ENCODE assay signal across 21 cellular contexts in the genomic region with DNA sequence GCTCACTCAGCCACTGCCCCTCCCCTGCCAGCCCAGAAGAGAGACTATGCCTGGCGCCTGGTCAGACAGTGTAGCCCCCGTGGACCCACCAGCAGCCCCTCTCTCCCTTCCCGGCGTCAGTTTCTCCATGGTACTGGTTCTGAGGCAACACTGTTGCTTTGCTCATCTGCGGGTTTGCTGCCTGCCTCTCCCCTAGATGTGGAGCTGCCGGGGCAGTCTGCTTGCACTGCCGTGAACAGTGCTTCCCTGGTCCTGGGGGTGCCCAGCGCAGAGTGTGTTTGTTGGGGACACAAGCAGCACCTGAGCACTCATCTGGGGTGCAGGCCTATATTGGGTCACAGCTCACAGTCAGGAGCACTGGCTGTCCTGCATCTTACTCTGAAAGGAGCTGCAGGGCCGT.
"Had no signal": no experiment of that assay in that cellular context is flagged by ENCODE, and none has a peak within 500 bp of the region (broad histone marks: within the 10 kb centered on the region; RNA-seq: fewer than 3 reads in every experiment).

No MANE protein-coding gene starts in this region.

- H3K4me3 ChIP-seq: lower lobe of right lung, transverse colon had no signal

- H3K27ac Mint-ChIP-seq: activated naive CD4-positive, alpha-beta T cell treated with anti-CD3 and anti-CD28 coated beads for 36 hours; activated naive CD8-positive, alpha-beta T cell treated with anti-CD3 and anti-CD28 coated beads, Interleukin-2, amount 10 ng/mL, durations not matched to agents 7 days and 5 days; activated T-cell treated with anti-CD3 and anti-CD28 coated beads, Interleukin-2, amount 50 U/mL, for 24 hours; activated T-helper 2 cell treated with anti-CD3 and anti-CD28 coated beads, Interferon-gamma antibody, Interleukin-2, Interleukin-4, amounts not matched to agents 10 μg/mL and 5 μg/mL and 100 μg/mL, durations not matched to agents 14 hours and 24 hours and 36 hours; progenitor cell of endocrine pancreas; stimulated activated naive B cell treated with anti-CD40 and anti-IgM and Interleukin-4, amounts not matched to agents 10 μg/mL and 1 μg/mL and 100 μg/mL, for 72 hours had no signal

- H3K27me3 ChIP-seq: transverse colon had no signal

- H3K27ac ChIP-seq: lower lobe of right lung, transverse colon had no signal

- ATAC-seq: esophagus mucosa; lower lobe of right lung; stimulated activated naive B cell treated with anti-CD40 and anti-IgM and Interleukin-4, amounts not matched to agents 10 μg/mL and 1 μg/mL and 100 μg/mL, for 72 hours had no signal

- H3K4me3 Mint-ChIP-seq: activated naive CD4-positive, alpha-beta T cell treated with anti-CD3 and anti-CD28 coated beads for 36 hours; activated naive CD8-positive, alpha-beta T cell treated with anti-CD3 and anti-CD28 coated beads, Interleukin-2, amount 10 ng/mL, durations not matched to agents 7 days and 5 days; activated T-cell treated with anti-CD3 and anti-CD28 coated beads, Interleukin-2, amount 50 U/mL, for 24 hours; naive B cell; neural crest cell; stimulated activated naive B cell treated with anti-CD40 and anti-IgM and Interleukin-4, amounts not matched to agents 10 μg/mL and 1 μg/mL and 100 μg/mL, for 72 hours had no signal

- DNase-seq: activated CD4-positive, alpha-beta T cell treated with anti-CD3 and anti-CD28 coated beads for 1 hour; activated CD4-positive, alpha-beta T cell treated with anti-CD3 and anti-CD28 coated beads, Interleukin-2, amount 50 U/mL, for 1 hour; activated CD8-positive, alpha-beta memory T cell treated with anti-CD3 and anti-CD28 coated beads for 24 hours; activated CD8-positive, alpha-beta memory T cell treated with anti-CD3 and anti-CD28 coated beads, Interleukin-2, amount 50 U/mL, for 4 hours; activated naive CD4-positive, alpha-beta T cell treated with anti-CD3 and anti-CD28 coated beads for 36 hours; activated naive CD8-positive, alpha-beta T cell treated with anti-CD3 and anti-CD28 coated beads, Interleukin-2, amount 10 ng/mL, durations not matched to agents 7 days and 5 days; amniotic stem cell; cerebellar nuclear complex; effector memory CD4-positive, alpha-beta T cell; foreskin melanocyte; mesendoderm; naive B cell; stimulated activated naive B cell treated with anti-CD40 and anti-IgM and Interleukin-4, amounts not matched to agents 10 μg/mL and 1 μg/mL and 100 μg/mL, for 72 hours; T-helper 9 cell; transverse colon had no signal

- H3K36me3 ChIP-seq: lower lobe of right lung, transverse colon had no signal

- H3K4me1 ChIP-seq: lower lobe of right lung, transverse colon had no signal

- H3K4me1 Mint-ChIP-seq: activated naive CD8-positive, alpha-beta T cell treated with anti-CD3 and anti-CD28 coated beads, Interleukin-2, amount 10 ng/mL, durations not matched to agents 7 days and 5 days; naive B cell; stimulated activated naive B cell treated with anti-CD40 and anti-IgM and Interleukin-4, amounts not matched to agents 10 μg/mL and 1 μg/mL and 100 μg/mL, for 72 hours had no signal
